7 cellular contexts compared by ENCODE assay signal in genomic region chr1:155307247-155307740, GRCh38. TPM values are rescaled to one million over a fixed set of nuclear protein-coding genes. Genes with fewer than 3 reads are reported as not detected.
DNase-seq lines count a peak whose midpoint lies in the region; ATAC-seq and TF ChIP-seq lines count a peak whose summit lies in the region.

No MANE protein-coding gene starts in this region.

- ATAC-seq in WTC11, result no peak
- no peak for ATAC-seq in HG02970 (IDR thresholded peaks at IDR 0.05; ENCODE audit: low FRiP score, unreplicated experiment)
- no peak for ATAC-seq in activated CD4-positive, CD25-positive, alpha-beta regulatory T cell treated with anti-CD3 and anti-CD28 coated beads, Interleukin-2, amount 50 U/mL, for 24 hours

- H3K36me3 Mint-ChIP-seq in WTC11, result peaks cover 23% of the 10 kb centered on the region

- CTCF ChIA-PET in WTC11 (lab: Charles Lee), result interaction anchor here (0.7 to 3.9 kb wide), 12 partner anchors 11 to 135 kb away, joined by 3 to 49 read pairs (median 6); partner anchors contain the start of genes CLK2, HCN3, KRTCAP2 and RUSC1

- H3K27ac Mint-ChIP-seq in WTC11, result peak overlapping the region; percentile 99

- peak; percentile 70 for DNase-seq in ELF-1 (ENCODE audit: low read depth, low spot score)
- no peak for DNase-seq in LNCaP clone FGC (ENCODE audit: low read depth)
- DNase-seq in WTC11 (ENCODE audit: low spot score), result no peak
- peak; percentile 75 for DNase-seq in left kidney (ENCODE audit: low read depth, low spot score)
- no peak for DNase-seq in NCI-H226

- peaks cover 22% of the 10 kb centered on the region for H3K4me1 Mint-ChIP-seq in WTC11

- H3K27me3 Mint-ChIP-seq in WTC11 (ENCODE audit: low read depth), result no peaks in the 10 kb centered on the region

- POLR2A ChIA-PET in WTC11 (lab: Charles Lee), result interaction anchor here (0.9 to 1.0 kb wide), 2 partner anchors 34 to 111 kb away, joined by 3 read pairs; partner anchors contain the start of gene CLK2

- no peaks in the 10 kb centered on the region for H3K9me3 Mint-ChIP-seq in WTC11

- H3K4me3 ChIP-seq in LNCaP clone FGC (ENCODE audit: low read depth, low read length), result no peak overlapping the region

- H3K4me3 Mint-ChIP-seq in WTC11, result peak overlapping the region; percentile 97

- TF ChIP-seq CTCF in LNCaP clone FGC (IDR thresholded peaks at IDR 0.05; ENCODE audit: control insufficient read depth, extremely low read depth, insufficient read depth), result peak; percentile 23; the same call in 1 of the 2 replicates
- no peak for TF ChIP-seq CTCF in WTC11 (IDR thresholded peaks at IDR 0.05)

TF ChIP-seq in WTC11, 78 proteins besides CTCF, POLR2A, EP300 and RAD21:
- TF ChIP-seq RELA (CRISPR knock-in tag; IDR thresholded peaks at IDR 0.05; ENCODE audit: borderline replicate concordance) (no peak), ZBTB43 (CRISPR knock-in tag; IDR thresholded peaks at IDR 0.05) (no peak), GABPB1 (CRISPR knock-in tag; IDR thresholded peaks at IDR 0.05) (0 out of 2 replicates have a peak, but pooled peaks have one; percentile 18), PRDM15 (CRISPR knock-in tag; IDR thresholded peaks at IDR 0.05) (no peak)

RNA-seq across cellular contexts. Expression of gene FDPS, which starts 1.4 kb away (rescaled TPM):
- total RNA-seq in WTC11 (2021), result 342 to 366 TPM (median 354 TPM) in 3 replicates

RNA-seq across cellular contexts. Expression of gene PKLR, which starts 6.1 kb away (rescaled TPM):
- total RNA-seq in WTC11 (2021), result 1.5 to 2.5 TPM (median 1.6 TPM) in 3 replicates

RNA-seq across cellular contexts. Expression of gene RUSC1, which starts 13.4 kb away (rescaled TPM):
- 51.4 to 68.8 TPM (median 55.3 TPM) in 3 replicates for total RNA-seq in WTC11 (2021)

RNA-seq across cellular contexts. Expression of gene HCN3, which starts 30.0 kb away (rescaled TPM):
- total RNA-seq in WTC11 (2021), result 5.9 to 7.3 TPM (median 6.3 TPM) in 3 replicates

RNA-seq across cellular contexts. Expression of gene CLK2, which starts 34.0 kb away (rescaled TPM):
- 68.2 to 74.9 TPM (median 74.4 TPM) in 3 replicates for total RNA-seq in WTC11 (2021)

Comparison
In these comparisons a context has a peak if more than half of its experiments do, and no peak if none do; other contexts are left out.
1. DNase-seq: peak in ELF-1 (single experiment) and left kidney (single experiment); none in LNCaP clone FGC (single experiment), WTC11 (single experiment) and NCI-H226 (single experiment).